In the genomic region with DNA sequence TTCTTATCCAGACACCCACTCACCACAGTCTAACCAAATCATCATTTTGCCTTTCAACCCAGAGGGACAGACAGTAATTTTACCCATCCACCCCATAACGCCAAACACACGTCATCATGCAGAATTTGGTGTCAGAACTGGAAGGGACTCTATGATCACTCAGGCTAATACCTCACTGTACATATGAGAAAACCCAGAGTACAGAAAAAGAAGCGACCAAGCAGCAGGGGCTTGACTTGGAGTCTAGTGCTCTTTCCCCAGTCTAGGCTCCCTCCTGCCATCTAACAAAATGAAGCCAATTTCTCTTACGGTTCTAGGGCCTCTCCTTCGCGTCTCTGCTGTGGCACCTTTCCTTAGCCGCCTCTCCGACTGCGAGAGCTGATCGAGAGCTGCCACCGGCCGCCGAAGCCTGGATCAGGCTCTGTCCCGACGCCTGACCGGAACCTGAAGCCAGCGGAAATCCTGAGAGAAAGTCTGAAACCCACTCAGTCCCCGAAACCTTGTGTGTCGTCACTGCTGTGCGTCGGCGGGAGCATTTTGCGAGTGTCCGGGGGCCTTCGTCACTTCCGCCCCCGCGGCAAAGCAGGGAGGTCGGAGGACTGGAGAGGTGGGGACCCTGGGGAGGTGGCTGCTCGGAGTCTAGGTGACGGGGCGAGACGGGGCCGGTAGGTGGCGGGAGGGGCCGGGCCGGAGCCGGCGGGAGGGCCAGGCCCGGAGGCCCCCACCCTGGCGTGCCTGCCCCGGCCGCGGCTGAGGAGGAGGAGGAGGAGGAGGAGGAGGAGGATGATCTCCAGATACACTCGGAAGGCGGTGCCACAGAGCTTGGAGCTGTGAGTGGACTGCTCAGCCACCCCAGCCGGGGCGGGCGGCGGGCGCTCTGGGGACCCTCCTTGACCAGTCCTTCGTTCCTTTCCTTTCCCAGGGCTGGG, we compare ENCODE assay signal across 8 cellular contexts. TPM values are rescaled to one million over a fixed set of nuclear protein-coding genes. Genes with fewer than 3 reads are reported as not detected.
DNase-seq lines count a peak whose midpoint lies in the region; ATAC-seq lines count a peak whose summit lies in the region.

ECD (minus strand) TSS at position 452 of the 929 bp plus-strand sequence. CDS start 4,071 bp downstream, outside the sequence.
FAM149B1 (plus strand) TSS at position 563 of the 929 bp plus-strand sequence; CDS start at position 784, 221 bp downstream.

- peaks cover 27% of the 10 kb centered on the region for H3K4me1 Mint-ChIP-seq in dendritic cell treated with granulocyte-macrophage colony-stimulating factor and Interleukin-4, amounts not matched to agents 40 ng/mL and 50 ng/mL, for 4 days (ENCODE audit: low read depth)

- peak within 1 kb of the TSS; percentile 97 for H3K27ac Mint-ChIP-seq in dendritic cell treated with granulocyte-macrophage colony-stimulating factor and Interleukin-4, amounts not matched to agents 40 ng/mL and 50 ng/mL, for 4 days

- H3K4me3 Mint-ChIP-seq in dendritic cell treated with granulocyte-macrophage colony-stimulating factor and Interleukin-4, amounts not matched to agents 40 ng/mL and 50 ng/mL, for 4 days: peak within 1 kb of the TSS; percentile 99

- H3K9me3 Mint-ChIP-seq in dendritic cell treated with granulocyte-macrophage colony-stimulating factor and Interleukin-4, amounts not matched to agents 40 ng/mL and 50 ng/mL, for 4 days: no peaks in the 10 kb centered on the region

- intact Hi-C loops in dendritic cell treated with granulocyte-macrophage colony-stimulating factor and Interleukin-4, amounts not matched to agents 40 ng/mL and 50 ng/mL, for 4 days (cut with micrococcal nuclease): loop anchor here (5.0 kb wide), 1 partner anchor 71 kb away; the partner anchor contains the start of gene P4HA1

- H3K27me3 Mint-ChIP-seq in dendritic cell treated with granulocyte-macrophage colony-stimulating factor and Interleukin-4, amounts not matched to agents 40 ng/mL and 50 ng/mL, for 4 days: no peaks in the 10 kb centered on the region

- peak; percentile 95 for ATAC-seq in GM19324 (IDR thresholded peaks at IDR 0.05; ENCODE audit: low FRiP score, unreplicated experiment)
- ATAC-seq in HG03520 (IDR thresholded peaks at IDR 0.05; ENCODE audit: unreplicated experiment): peak; percentile 89
- peak; percentile 98 for ATAC-seq in left lobe of liver

- peak; percentile 57 to 97 (median 94) for DNase-seq in C1 segment of cervical spinal cord (lab: John Stamatoyannopoulos, UW)
- peak; percentile 58 for DNase-seq in NCI-H748 treated with DMSO at 0.1 percent for 48 hours (lab: John Stamatoyannopoulos, UW)
- peak; percentile 91 to 93 for DNase-seq in activated CD4-positive, alpha-beta T cell treated with anti-CD3 and anti-CD28 coated beads, Interleukin-2, amount 50 U/mL, for 24 hours (ENCODE audit: low read depth in 1 of 2, low spot score in 1 of 2)
- peak; percentile 95 for DNase-seq in left lobe of liver (ENCODE audit: low spot score)
- peak; percentile 89 for DNase-seq in stimulated activated CD4-positive, alpha-beta T cell treated with anti-CD3 and anti-CD28 coated beads, Interleukin-2, amount 100 ng/mL, for 4 hours (ENCODE audit: low read depth)

- peaks cover 40% of the 10 kb centered on the region for H3K36me3 Mint-ChIP-seq in dendritic cell treated with granulocyte-macrophage colony-stimulating factor and Interleukin-4, amounts not matched to agents 40 ng/mL and 50 ng/mL, for 4 days (ENCODE audit: low read depth)

RNA-seq across cellular contexts. Expression of gene ECD, which starts in this region (rescaled TPM):
- 9.1 TPM for total RNA-seq in left lobe of liver

RNA-seq across cellular contexts. Expression of gene FAM149B1, which starts in this region (rescaled TPM):
- total RNA-seq in left lobe of liver: 11.1 TPM

Comparison
In these comparisons a context has a peak if more than half of its experiments do, and no peak if none do; other contexts are left out.
1. Peak in every context shown above with its lines: DNase-seq and ATAC-seq.